ENCODE assay signal across 8 cellular contexts in genomic region chrX:115650916-115651315, GRCh38.
DNase-seq lines count a peak whose midpoint lies in the region; ATAC-seq, FAIRE-seq and TF ChIP-seq lines count a peak whose summit lies in the region.

No MANE protein-coding gene starts in this region.

- TF ChIP-seq POLR2A in HepG2 (IDR thresholded peaks at IDR 0.05; ENCODE audit: insufficient read depth in 1 of 2, low read depth in 2 of 2, low read length in 2 of 2): no peak

- in situ Hi-C loops in HepG2 (cut with HindIII; ENCODE audit: extremely low pct_ligation_motif_present, low pct_unique_long_range_greater_than_20kb): no loop called here

- TF ChIP-seq EP300 in HepG2 (IDR thresholded peaks at IDR 0.05; ENCODE audit: low read depth in 2 of 2, low read length in 2 of 2): no peak
- no peak for TF ChIP-seq EP300 in HepG2 (CRISPR knock-in tag; IDR thresholded peaks at IDR 0.05; ENCODE audit: borderline replicate concordance)

- CTCF ChIA-PET in HepG2 (lab: Yijun Ruan, JAX; ENCODE audit: low intra/inter-chr PET ratio, low total read pairs): interaction anchor here (1.4 kb wide), 1 partner anchor 40 kb away, joined by 7 read pairs; no protein-coding TSS in a partner anchor

- H3K9me3 ChIP-seq in HepG2 (ENCODE audit: low read length): no peaks in the 10 kb centered on the region

- H4K20me1 ChIP-seq in HepG2 (ENCODE audit: insufficient read depth, low read length): no peaks in the 10 kb centered on the region

- H3K4me1 ChIP-seq in HepG2 (ENCODE audit: insufficient read depth, low read length): no peaks in the 10 kb centered on the region

- no peak overlapping the region for H3K27ac ChIP-seq in HepG2 (ENCODE audit: extremely low read length, insufficient read depth, low read length)

- DNase-seq in stimulated activated CD4-positive, alpha-beta T cell treated with anti-CD3 and anti-CD28 coated beads, Interleukin-1b, Interleukin-23, amount 100 ng/mL, for 48 hours: peak; percentile 2
- DNase-seq in stimulated activated CD4-positive, alpha-beta T cell treated with anti-CD3 and anti-CD28 coated beads, Interleukin-4, amount 100 ng/mL, for 4 hours: no peak
- peak; percentile 6 for DNase-seq in NCI-H510A (lab: John Stamatoyannopoulos, UW)
- DNase-seq in bronchial epithelial cell (ENCODE audit: low read depth): peak; percentile 9
- DNase-seq in HepG2 (ENCODE audit: low spot score): peak; percentile 33

- no peak overlapping the region for H2AFZ ChIP-seq in HepG2 (ENCODE audit: low read length)

- TF ChIP-seq RAD21 in HepG2 (CRISPR knock-in tag; IDR thresholded peaks at IDR 0.05): no peak

- 0% methylated on average over 2 of the region's 2 CpGs for WGBS in HepG2 (ENCODE audit: low lambda C conversion rate)

- intact Hi-C loops in HepG2 (cut with micrococcal nuclease; ENCODE audit: unreplicated experiment): loop anchor here (5.0 kb wide), 1 partner anchor 579 kb away; no protein-coding TSS in a partner anchor

- H3K4me2 ChIP-seq in HepG2 (ENCODE audit: low read depth, low read length): no peak overlapping the region

- no peaks in the 10 kb centered on the region for H3K27me3 ChIP-seq in bronchial epithelial cell (ENCODE audit: control insufficient read depth, insufficient read depth, low read length)
- no peaks in the 10 kb centered on the region for H3K27me3 ChIP-seq in HepG2 (ENCODE audit: control insufficient read depth in 1 of 2, insufficient read depth in 2 of 2, low read length in 2 of 2)

- H3K4me3 ChIP-seq in bronchial epithelial cell (ENCODE audit: low read depth, low read length): no peak overlapping the region
- H3K4me3 ChIP-seq in HepG2 (replicated peaks in 1 of 3; ENCODE audit: insufficient read depth in 1 of 3, low read depth in 2 of 3, low read length in 3 of 3): no peak overlapping the region

- H3K79me2 ChIP-seq in HepG2 (ENCODE audit: insufficient read depth, low read length): no peaks in the 10 kb centered on the region

- ATAC-seq in HG03342 (IDR thresholded peaks at IDR 0.05; ENCODE audit: unreplicated experiment): peak; percentile 85
- ATAC-seq in HepG2: peak; percentile 70
- no peak for ATAC-seq in GM21367 (IDR thresholded peaks at IDR 0.05; ENCODE audit: unreplicated experiment)
- no peak for ATAC-seq in GM21390 (IDR thresholded peaks at IDR 0.05; ENCODE audit: unreplicated experiment)

- no peak for FAIRE-seq in bronchial epithelial cell (lab: Jason Lieb, UNC)
- FAIRE-seq in HepG2 (lab: Jason Lieb, UNC): peak; percentile 67

- TF ChIP-seq CTCF in bronchial epithelial cell (IDR thresholded peaks at IDR 0.05; ENCODE audit: insufficient read depth, low read length, severe bottlenecking) (peak; percentile 42), HepG2 (CRISPR knock-in tag; IDR thresholded peaks at IDR 0.05) (peak; percentile 66)

- H3K36me3 ChIP-seq in bronchial epithelial cell (ENCODE audit: control insufficient read depth, insufficient read depth, low read length) (peaks cover 2% of the 10 kb centered on the region), HepG2 (replicated peaks in 1 of 2; ENCODE audit: control insufficient read depth in 1 of 2, insufficient read depth in 2 of 2, low read length in 2 of 2) (peaks cover 0 to 1% of the 10 kb centered on the region in 2 experiments; a peak in 3 of 5 replicates)

- no TSS peak for BruUV-seq in HepG2 (replicated peaks; lab: Mats Ljungman, UMichigan)

- POLR2A ChIA-PET in HepG2 (lab: Yijun Ruan, JAX): no interaction called here

- H3K9ac ChIP-seq in HepG2 (ENCODE audit: insufficient read depth, low read depth, low read length): no peak overlapping the region

TF ChIP-seq in HepG2, 621 proteins besides CTCF, POLR2A, EP300 and RAD21:
- no peak for TF ChIP-seq SOX13 (IDR thresholded peaks at IDR 0.05)
- TF ChIP-seq SOX13 (CRISPR knock-in tag; conservative IDR thresholded peaks at IDR 0.05 in 1 of 2, IDR thresholded peaks at IDR 0.05 in 1 of 2): no peak
- peak; percentile 30 for TF ChIP-seq STAG1 (CRISPR knock-in tag; IDR thresholded peaks at IDR 0.05)
- no peak for TF ChIP-seq ELF3 (CRISPR knock-in tag; IDR thresholded peaks at IDR 0.05)
- peak; percentile 34; the same call in 1 of the 2 replicates for TF ChIP-seq SMC3 (IDR thresholded peaks at IDR 0.05; ENCODE audit: low read length)
- no peak for TF ChIP-seq HMG20B (CRISPR knock-in tag; conservative IDR thresholded peaks at IDR 0.05)

Comparison
In these comparisons a context has a peak if more than half of its experiments do, and no peak if none do; other contexts are left out.
1. DNase-seq: peak in stimulated activated CD4-positive, alpha-beta T cell treated with anti-CD3 and anti-CD28 coated beads, Interleukin-1b, Interleukin-23, amount 100 ng/mL, for 48 hours (single experiment), NCI-H510A (single experiment), bronchial epithelial cell (single experiment) and HepG2 (single experiment); none in stimulated activated CD4-positive, alpha-beta T cell treated with anti-CD3 and anti-CD28 coated beads, Interleukin-4, amount 100 ng/mL, for 4 hours (0 of 2).
2. ATAC-seq: peak in HG03342 (single experiment) and HepG2 (single experiment); none in GM21367 (single experiment) and GM21390 (single experiment).